ENCODE assay signal across 9 cellular contexts in genomic region chr13:110126391-110126961, GRCh38.
DNase-seq lines count a peak whose midpoint lies in the region; ATAC-seq and TF ChIP-seq lines count a peak whose summit lies in the region.
"Had no signal": no experiment of that assay in that cellular context is flagged by ENCODE, and none has a peak within 500 bp of the region (broad histone marks: within the 10 kb centered on the region; RNA-seq: fewer than 3 reads in every experiment).

No MANE protein-coding gene starts in this region.

- H3K27ac ChIP-seq in A673 (ENCODE audit: low read depth, low read length, poor library complexity, severe bottlenecking) = no peak overlapping the region

- no peaks in the 10 kb centered on the region for H3K27me3 ChIP-seq in A673 (replicated peaks; ENCODE audit: insufficient read depth, low read depth, low read length, poor library complexity)

- peak; percentile 66 for DNase-seq in A673 (ENCODE audit: low spot score)
- peak; percentile 59 for DNase-seq in NB4 (ENCODE audit: low read depth)
- peak; percentile 70 for DNase-seq in ecto neural progenitor cell (ENCODE audit: low spot score)
- peak; percentile 32 for DNase-seq in midbrain (lab: John Stamatoyannopoulos, UW)
- no peak for DNase-seq in GM10266 (ENCODE audit: extremely low spot score)
- DNase-seq in mesenteric fat pad (ENCODE audit: low spot score) = no peak
- DNase-seq: activated B cell treated with CpG ODN at 0.5 μM for 24 hours had no signal

- no peak overlapping the region for H3K4me3 ChIP-seq in A673 (ENCODE audit: low read depth, low read length, poor library complexity, severe bottlenecking)
- H3K4me3 ChIP-seq in NB4 (ENCODE audit: low read depth, low read length) = no peak overlapping the region

- no peak for TF ChIP-seq POLR2A in NB4 (IDR thresholded peaks at IDR 0.05; ENCODE audit: extremely low read depth, insufficient read length)

- no peaks in the 10 kb centered on the region for H3K9me3 ChIP-seq in A673 (ENCODE audit: low read depth, low read length, poor library complexity, severe bottlenecking)

- H3K36me3 ChIP-seq in A673 (ENCODE audit: insufficient read depth, low read length, poor library complexity, severe bottlenecking) = no peaks in the 10 kb centered on the region

- intact Hi-C loops in A673 (cut with micrococcal nuclease; ENCODE audit: unreplicated experiment) = no loop called here

- POLR2A ChIA-PET in A673 (lab: Charles Lee; ENCODE audit: low non-redundant PET) = no interaction called here

- ATAC-seq in HG03469 (IDR thresholded peaks at IDR 0.05; ENCODE audit: unreplicated experiment) (no peak), HG02798 (IDR thresholded peaks at IDR 0.05; ENCODE audit: poor library complexity, unreplicated experiment) (no peak)

- H3K4me1 ChIP-seq in A673 (ENCODE audit: insufficient read depth, low read length, poor library complexity, severe bottlenecking) = peaks cover 10% of the 10 kb centered on the region

- no peak for TF ChIP-seq CTCF in A673 (conservative IDR thresholded peaks at IDR 0.05; ENCODE audit: low read depth, low read length)
- TF ChIP-seq CTCF in NB4 (IDR thresholded peaks at IDR 0.05; ENCODE audit: low read depth, low read length) = no peak
- no peak for TF ChIP-seq CTCF in GM10266 (IDR thresholded peaks at IDR 0.05; ENCODE audit: control insufficient read depth, insufficient read depth, low read depth, missing control alignments)

- CTCF ChIA-PET in A673 (lab: Charles Lee) = no interaction called here

- no TSS peak for BruUV-seq in A673 (replicated peaks; lab: Mats Ljungman, UMichigan)

Comparison
In these comparisons a context has a peak if more than half of its experiments do, and no peak if none do; other contexts are left out.
1. DNase-seq: peak in A673 (single experiment), NB4 (single experiment), ecto neural progenitor cell (single experiment) and midbrain (single experiment); none in GM10266 (single experiment) and mesenteric fat pad (single experiment).